19 cellular contexts compared by ENCODE assay signal in the genomic region with DNA sequence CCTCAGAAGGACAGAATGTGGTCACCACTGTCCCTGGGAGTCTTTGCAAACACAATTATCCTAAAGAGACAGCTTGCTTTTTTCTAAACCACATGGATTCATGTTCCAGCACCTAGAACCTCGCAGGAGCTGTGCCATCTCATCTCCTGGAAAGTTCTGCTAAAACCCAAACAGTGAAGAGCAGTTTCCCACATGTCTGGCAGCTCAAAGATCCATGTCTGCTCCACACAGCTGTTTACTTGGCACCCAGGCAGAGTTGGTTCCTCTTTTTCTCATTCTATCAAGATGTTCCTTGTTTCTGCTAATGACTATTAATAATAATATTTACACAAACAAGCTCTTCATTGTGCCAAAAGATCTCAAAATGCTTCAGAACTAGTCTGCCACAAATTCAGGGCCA. TPM values are rescaled to one million over a fixed set of nuclear protein-coding genes. Genes with fewer than 3 reads are reported as not detected.
"Had no signal": no experiment of that assay in that cellular context is flagged by ENCODE, and none has a peak within 500 bp of the region (broad histone marks: within the 10 kb centered on the region; RNA-seq: fewer than 3 reads in every experiment).

No MANE protein-coding gene starts in this region.

- H3K4me1 Mint-ChIP-seq: activated naive CD8-positive, alpha-beta T cell treated with anti-CD3 and anti-CD28 coated beads for 36 hours; memory B cell; natural killer cell had no signal

- H3K36me3 ChIP-seq: heart right ventricle, neutrophil had no signal

- H3K9me3 ChIP-seq: heart right ventricle, neutrophil had no signal

- H3K27me3 Mint-ChIP-seq: memory B cell had no signal

- H3K4me3 Mint-ChIP-seq: activated naive CD8-positive, alpha-beta T cell treated with anti-CD3 and anti-CD28 coated beads for 36 hours; activated T-helper 1 cell treated with anti-CD3 and anti-CD28 coated beads, Interleukin-12 subunit alpha, Interleukin-12 subunit beta, Interleukin-2, Interleukin-4 antibody, amounts not matched to agents 30 ng/mL and 10 ng/mL and 1 ng/mL, durations not matched to agents 14 hours and 24 hours and 36 hours; brain; memory B cell; natural killer cell; T-helper 2 cell treated with Interferon-gamma antibody and Interleukin-4, amounts not matched to agents 5 μg/mL and 100 μg/mL, for 36 hours had no signal

- H3K9me3 Mint-ChIP-seq: activated naive CD8-positive, alpha-beta T cell treated with anti-CD3 and anti-CD28 coated beads for 36 hours; activated T-helper 1 cell treated with anti-CD3 and anti-CD28 coated beads, Interleukin-12 subunit alpha, Interleukin-12 subunit beta, Interleukin-2, Interleukin-4 antibody, amounts not matched to agents 30 ng/mL and 10 ng/mL and 1 ng/mL, durations not matched to agents 14 hours and 24 hours and 36 hours; brain; memory B cell; natural killer cell; T-helper 2 cell treated with Interferon-gamma antibody and Interleukin-4, amounts not matched to agents 5 μg/mL and 100 μg/mL, for 36 hours had no signal

- H3K27me3 ChIP-seq: neutrophil had no signal

- H3K27ac Mint-ChIP-seq: activated naive CD8-positive, alpha-beta T cell treated with anti-CD3 and anti-CD28 coated beads for 36 hours; activated T-helper 1 cell treated with anti-CD3 and anti-CD28 coated beads, Interleukin-12 subunit alpha, Interleukin-12 subunit beta, Interleukin-2, Interleukin-4 antibody, amounts not matched to agents 30 ng/mL and 10 ng/mL and 1 ng/mL, durations not matched to agents 14 hours and 24 hours and 36 hours; brain; memory B cell; natural killer cell; T-helper 2 cell treated with Interferon-gamma antibody and Interleukin-4, amounts not matched to agents 5 μg/mL and 100 μg/mL, for 36 hours had no signal

- ATAC-seq: activated CD4-positive, CD25-positive, alpha-beta regulatory T cell treated with anti-CD3 and anti-CD28 coated beads, Interleukin-2, amount 50 U/mL, for 24 hours; left colon; natural killer cell had no signal

- DNase-seq: activated CD4-positive, alpha-beta T cell treated with anti-CD3 and anti-CD28 coated beads, Interleukin-2, amount 50 U/mL, for 1 hour; activated naive CD8-positive, alpha-beta T cell treated with anti-CD3 and anti-CD28 coated beads for 36 hours; amygdala; cortex of kidney; effector CD8-positive, alpha-beta T cell; heart right ventricle; left colon; natural killer cell; retina; small intestine; stimulated activated CD4-positive, alpha-beta T cell treated with anti-CD3 and anti-CD28 coated beads, Interleukin-4, amount 100 ng/mL, for 24 hours; stimulated activated naive CD4-positive, alpha-beta T cell had no signal

- H3K27ac ChIP-seq: neutrophil had no signal

- H3K4me3 ChIP-seq: heart right ventricle had no signal

- H3K36me3 Mint-ChIP-seq: activated naive CD8-positive, alpha-beta T cell treated with anti-CD3 and anti-CD28 coated beads for 36 hours; brain; memory B cell; natural killer cell had no signal

RNA-seq across cellular contexts. Expression of gene PID1, which starts 30.1 kb away (rescaled TPM):
- total RNA-seq: activated CD8-positive, alpha-beta memory T cell treated with anti-CD3 and anti-CD28 coated beads for 36 hours; activated naive CD8-positive, alpha-beta T cell treated with anti-CD3 and anti-CD28 coated beads for 36 hours; activated T-helper 1 cell treated with anti-CD3 and anti-CD28 coated beads, Interleukin-12 subunit alpha, Interleukin-12 subunit beta, Interleukin-2, Interleukin-4 antibody, amounts not matched to agents 30 ng/mL and 10 ng/mL and 1 ng/mL, durations not matched to agents 14 hours and 24 hours and 36 hours had no signal
